ENCODE assay signal across 16 cellular contexts in genomic region chr3:47042231-47042791, GRCh38.
DNase-seq lines count a peak whose midpoint lies in the region; TF ChIP-seq lines count a peak whose summit lies in the region.
"Had no signal": no experiment of that assay in that cellular context is flagged by ENCODE, and none has a peak within 500 bp of the region (broad histone marks: within the 10 kb centered on the region; RNA-seq: fewer than 3 reads in every experiment).

No MANE protein-coding gene starts in this region.

- peaks cover 27% of the 10 kb centered on the region for H3K36me3 Mint-ChIP-seq in activated naive CD4-positive, alpha-beta T cell treated with anti-CD3 and anti-CD28 coated beads, Interleukin-2, amount 50 U/mL, for 24 hours
- H3K36me3 Mint-ChIP-seq in progenitor cell of endocrine pancreas (ENCODE audit: insufficient read depth), result peaks cover 33% of the 10 kb centered on the region
- peaks cover 38% of the 10 kb centered on the region for H3K36me3 Mint-ChIP-seq in activated CD4-positive, alpha-beta memory T cell treated with anti-CD3 and anti-CD28 coated beads, Interleukin-2, amount 10 ng/mL, durations not matched to agents 7 days and 5 days (ENCODE audit: low read depth)

- H3K27me3 Mint-ChIP-seq in activated naive CD4-positive, alpha-beta T cell treated with anti-CD3 and anti-CD28 coated beads, Interleukin-2, amount 50 U/mL, for 24 hours, result no peaks in the 10 kb centered on the region
- H3K27me3 Mint-ChIP-seq in progenitor cell of endocrine pancreas, result no peaks in the 10 kb centered on the region
- no peaks in the 10 kb centered on the region for H3K27me3 Mint-ChIP-seq in activated CD4-positive, alpha-beta memory T cell treated with anti-CD3 and anti-CD28 coated beads, Interleukin-2, amount 10 ng/mL, durations not matched to agents 7 days and 5 days

- peak overlapping the region; percentile 49 for H3K27ac Mint-ChIP-seq in activated naive CD4-positive, alpha-beta T cell treated with anti-CD3 and anti-CD28 coated beads, Interleukin-2, amount 50 U/mL, for 24 hours
- peak overlapping the region; percentile 84 for H3K27ac Mint-ChIP-seq in progenitor cell of endocrine pancreas
- no peak overlapping the region for H3K27ac Mint-ChIP-seq in activated CD4-positive, alpha-beta memory T cell treated with anti-CD3 and anti-CD28 coated beads, Interleukin-2, amount 10 ng/mL, durations not matched to agents 7 days and 5 days

- CTCF ChIA-PET in activated CD4-positive, alpha-beta memory T cell treated with anti-CD3 and anti-CD28 coated beads, Interleukin-2, amount 10 ng/mL, durations not matched to agents 7 days and 5 days (lab: Charles Lee), result interaction anchor here (2.2 kb wide), 1 partner anchor 11 kb away, joined by 5 read pairs; no protein-coding TSS in a partner anchor

- POLR2A ChIA-PET in activated CD4-positive, alpha-beta memory T cell treated with anti-CD3 and anti-CD28 coated beads, Interleukin-2, amount 10 ng/mL, durations not matched to agents 7 days and 5 days (lab: Charles Lee), result interaction anchor here (1.9 kb wide), 1 partner anchor 9 kb away, joined by 5 read pairs; no protein-coding TSS in a partner anchor

- no peaks in the 10 kb centered on the region for H3K9me3 Mint-ChIP-seq in activated naive CD4-positive, alpha-beta T cell treated with anti-CD3 and anti-CD28 coated beads, Interleukin-2, amount 50 U/mL, for 24 hours
- peaks cover 3% of the 10 kb centered on the region for H3K9me3 Mint-ChIP-seq in progenitor cell of endocrine pancreas (ENCODE audit: low read depth)
- H3K9me3 Mint-ChIP-seq in activated CD4-positive, alpha-beta memory T cell treated with anti-CD3 and anti-CD28 coated beads, Interleukin-2, amount 10 ng/mL, durations not matched to agents 7 days and 5 days, result no peaks in the 10 kb centered on the region

- TF ChIP-seq CTCF in progenitor cell of endocrine pancreas (IDR thresholded peaks at IDR 0.05; ENCODE audit: unreplicated experiment), result no peak

- DNase-seq in activated naive CD4-positive, alpha-beta T cell treated with Interleukin-2 at 50 U/mL for 16 hours, result no peak
- DNase-seq in OCI-M1 (lab: John Stamatoyannopoulos, UW) (peak; percentile 43), left kidney (ENCODE audit: low read depth, low spot score) (peak; percentile 69), progenitor cell of endocrine pancreas (ENCODE audit: low spot score, unreplicated experiment) (no peak), NCI-H2029 (lab: John Stamatoyannopoulos, UW) (no peak)
- DNase-seq in activated CD4-positive, alpha-beta memory T cell treated with anti-CD3 and anti-CD28 coated beads, Interleukin-2, amount 10 ng/mL, durations not matched to agents 7 days and 5 days, result no peak
- no peak for DNase-seq in activated naive CD4-positive, alpha-beta T cell (lab: John Stamatoyannopoulos, UW)
- DNase-seq: Caco-2, DMS53, H7, IMR-90, NCI-H187, NCI-H69, RPMI8226, SIG-M5 had no signal

- H3K4me1 Mint-ChIP-seq in activated naive CD4-positive, alpha-beta T cell treated with anti-CD3 and anti-CD28 coated beads, Interleukin-2, amount 50 U/mL, for 24 hours, result peaks cover 31% of the 10 kb centered on the region
- H3K4me1 Mint-ChIP-seq in progenitor cell of endocrine pancreas (ENCODE audit: low read depth), result no peaks in the 10 kb centered on the region
- peaks cover 22% of the 10 kb centered on the region for H3K4me1 Mint-ChIP-seq in activated CD4-positive, alpha-beta memory T cell treated with anti-CD3 and anti-CD28 coated beads, Interleukin-2, amount 10 ng/mL, durations not matched to agents 7 days and 5 days

- no peak overlapping the region for H3K4me3 Mint-ChIP-seq in activated naive CD4-positive, alpha-beta T cell treated with anti-CD3 and anti-CD28 coated beads, Interleukin-2, amount 50 U/mL, for 24 hours
- H3K4me3 Mint-ChIP-seq in progenitor cell of endocrine pancreas (ENCODE audit: low read depth), result no peak overlapping the region
- H3K4me3 Mint-ChIP-seq in activated CD4-positive, alpha-beta memory T cell treated with anti-CD3 and anti-CD28 coated beads, Interleukin-2, amount 10 ng/mL, durations not matched to agents 7 days and 5 days, result no peak overlapping the region

Comparison
In these comparisons a context has a peak if more than half of its experiments do, and no peak if none do; other contexts are left out.
1. DNase-seq: peak in OCI-M1 (single experiment) and left kidney (single experiment); none in activated naive CD4-positive, alpha-beta T cell treated with Interleukin-2 at 50 U/mL for 16 hours (single experiment), progenitor cell of endocrine pancreas (single experiment), activated CD4-positive, alpha-beta memory T cell treated with anti-CD3 and anti-CD28 coated beads, Interleukin-2, amount 10 ng/mL, durations not matched to agents 7 days and 5 days (single experiment), activated naive CD4-positive, alpha-beta T cell (0 of 4) and NCI-H2029 (single experiment).